Comparison of ENCODE assay signal across 14 cellular contexts in the genomic region with DNA sequence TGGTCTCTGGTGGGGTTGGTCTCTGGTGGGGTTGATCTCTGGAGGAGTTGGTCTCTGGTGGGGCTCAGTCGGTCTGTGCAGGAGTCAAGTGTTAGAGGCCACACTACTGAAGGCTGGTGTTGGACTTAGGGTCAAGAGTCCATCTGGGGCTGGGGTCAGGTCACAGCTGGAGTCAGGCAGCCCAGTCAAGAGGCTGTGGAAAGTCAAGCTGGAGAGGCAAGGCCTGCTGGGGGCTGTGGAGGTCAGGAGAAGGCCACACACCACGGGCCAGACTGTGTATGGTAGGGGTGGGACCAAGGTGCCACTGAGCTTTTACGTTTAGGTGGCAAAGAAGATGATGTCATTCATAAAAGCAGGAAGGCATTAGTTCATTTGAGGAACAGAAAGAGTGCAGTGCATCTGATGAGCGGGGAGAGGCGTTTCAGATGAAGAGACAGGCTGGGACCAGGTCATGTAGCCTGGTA. TPM values are rescaled to one million over a fixed set of nuclear protein-coding genes. Genes with fewer than 3 reads are reported as not detected.
DNase-seq lines count a peak whose midpoint lies in the region; ATAC-seq and TF ChIP-seq lines count a peak whose summit lies in the region.
"Had no signal": no experiment of that assay in that cellular context is flagged by ENCODE, and none has a peak within 500 bp of the region (broad histone marks: within the 10 kb centered on the region; RNA-seq: fewer than 3 reads in every experiment).

No MANE protein-coding gene starts in this region.

- no peaks in the 10 kb centered on the region for H3K79me1 ChIP-seq in trophoblast cell (ENCODE audit: low read length)

- no peak overlapping the region for H3K4ac ChIP-seq in trophoblast cell (ENCODE audit: low read depth, low read length)

- H4K8ac ChIP-seq in trophoblast cell (ENCODE audit: low read depth, low read length) = no peak overlapping the region

- H3K27ac Mint-ChIP-seq in stimulated activated effector memory CD8-positive, alpha-beta T cell treated with anti-CD3 and anti-CD28 coated beads, Interleukin-12 subunit alpha, Interleukin-12 subunit beta, amount 100 ng/mL, for 72 hours = peak overlapping the region; percentile 60
- no peak overlapping the region for H3K27ac Mint-ChIP-seq in immature natural killer cell

- H3K4me1 Mint-ChIP-seq in stimulated activated effector memory CD8-positive, alpha-beta T cell treated with anti-CD3 and anti-CD28 coated beads, Interleukin-12 subunit alpha, Interleukin-12 subunit beta, amount 100 ng/mL, for 72 hours = no peaks in the 10 kb centered on the region
- no peaks in the 10 kb centered on the region for H3K4me1 Mint-ChIP-seq in immature natural killer cell

- DNase-seq in NAMALWA (ENCODE audit: low spot score) = peak; percentile 61
- DNase-seq in stimulated activated effector memory CD8-positive, alpha-beta T cell treated with anti-CD3 and anti-CD28 coated beads, Interleukin-12 subunit alpha, Interleukin-12 subunit beta, amount 100 ng/mL, for 72 hours (ENCODE audit: low spot score in 2 of 2) = no peak
- no peak for DNase-seq in trophoblast cell
- no peak for DNase-seq in immature natural killer cell
- no peak for DNase-seq in colonic mucosa
- DNase-seq: activated CD4-positive, CD25-positive, alpha-beta regulatory T cell; activated T-cell treated with anti-CD3 and anti-CD28 coated beads, Interleukin-2, amount 50 U/mL, for 4 hours; mesendoderm; MM.1S; NCI-H345 had no signal

- no peak overlapping the region for H3K18ac ChIP-seq in trophoblast cell (ENCODE audit: low read length)

- H3K36me3 Mint-ChIP-seq in stimulated activated effector memory CD8-positive, alpha-beta T cell treated with anti-CD3 and anti-CD28 coated beads, Interleukin-12 subunit alpha, Interleukin-12 subunit beta, amount 100 ng/mL, for 72 hours = no peaks in the 10 kb centered on the region
- no peaks in the 10 kb centered on the region for H3K36me3 Mint-ChIP-seq in immature natural killer cell

- no peak overlapping the region for H2AFZ ChIP-seq in trophoblast cell (ENCODE audit: insufficient read depth, low read length, poor library complexity)

- no peak overlapping the region for H2BK120ac ChIP-seq in trophoblast cell (ENCODE audit: insufficient read depth, low read length, poor library complexity)

- H3K23ac ChIP-seq in trophoblast cell (ENCODE audit: low read length) = no peak overlapping the region

- H3K4me3 Mint-ChIP-seq in stimulated activated effector memory CD8-positive, alpha-beta T cell treated with anti-CD3 and anti-CD28 coated beads, Interleukin-12 subunit alpha, Interleukin-12 subunit beta, amount 100 ng/mL, for 72 hours = no peak overlapping the region
- H3K4me3 Mint-ChIP-seq in immature natural killer cell = no peak overlapping the region
- H3K4me3 Mint-ChIP-seq: activated T-cell treated with anti-CD3 and anti-CD28 coated beads, Interleukin-2, amount 50 U/mL, for 4 hours had no signal

- H3K27ac ChIP-seq in trophoblast cell (ENCODE audit: low read depth, low read length) = no peak overlapping the region
- no peak overlapping the region for H3K27ac ChIP-seq in colonic mucosa
- H3K27ac ChIP-seq: SJSA1 had no signal

- H3K36me3 ChIP-seq in trophoblast cell (ENCODE audit: control insufficient read depth in 1 of 2, insufficient read depth in 2 of 2, low read length in 2 of 2) (no peaks in the 10 kb centered on the region), colonic mucosa (no peaks in the 10 kb centered on the region)
- H3K36me3 ChIP-seq: SJSA1 had no signal

- H3K9ac ChIP-seq in trophoblast cell (ENCODE audit: low read length) = no peak overlapping the region
- no peak overlapping the region for H3K9ac ChIP-seq in colonic mucosa (ENCODE audit: low read depth in 2 of 2, low read length in 2 of 2)

- no peak for TF ChIP-seq CTCF in colonic mucosa (IDR thresholded peaks at IDR 0.05)

- intact Hi-C loops in colonic mucosa (cut with DNase I) = no loop called here

- H2AK5ac ChIP-seq in trophoblast cell (ENCODE audit: low read length) = no peak overlapping the region

- peaks cover 0 to 2% (median 2%) of the 10 kb centered on the region in 3 donors for H3K27me3 Mint-ChIP-seq in immature natural killer cell (ENCODE audit: low read depth in 3 of 3)

- H4K91ac ChIP-seq in trophoblast cell (ENCODE audit: low read depth, low read length) = no peak overlapping the region

- H3K4me1 ChIP-seq in trophoblast cell (ENCODE audit: control insufficient read depth in 1 of 2, insufficient read depth in 2 of 2, low read length in 2 of 2) (peaks cover 0 to 4% of the 10 kb centered on the region in 2 experiments), colonic mucosa (no peaks in the 10 kb centered on the region)

- no peak overlapping the region for H2BK5ac ChIP-seq in trophoblast cell (ENCODE audit: low read depth, low read length, poor library complexity)

- WGBS in trophoblast cell (ENCODE audit: extremely low coverage, insufficient coverage, insufficient read length) = no CpG with 5 or more reads among the region's 5 CpGs

- peak; percentile 79 for ATAC-seq in GM18867 (IDR thresholded peaks at IDR 0.05; ENCODE audit: unreplicated experiment)
- peak; percentile 70 for ATAC-seq in HG02588 (IDR thresholded peaks at IDR 0.05; ENCODE audit: unreplicated experiment)
- peak; percentile 18 for ATAC-seq in stimulated activated effector memory CD8-positive, alpha-beta T cell treated with anti-CD3 and anti-CD28 coated beads, Interleukin-12 subunit alpha, Interleukin-12 subunit beta, amount 100 ng/mL, for 72 hours
- no peak for ATAC-seq in GM19328 (IDR thresholded peaks at IDR 0.05; ENCODE audit: unreplicated experiment)
- ATAC-seq: activated T-cell treated with anti-CD3 and anti-CD28 coated beads, Interleukin-2, amount 50 U/mL, for 4 hours had no signal

- H3K4me2 ChIP-seq in trophoblast cell (ENCODE audit: low read length) = no peak overlapping the region

- H2BK12ac ChIP-seq in trophoblast cell (ENCODE audit: low read length) = no peak overlapping the region

- H3K4me3 ChIP-seq in trophoblast cell (ENCODE audit: low read depth, low read length) = no peak overlapping the region
- H3K4me3 ChIP-seq in colonic mucosa = no peak overlapping the region
- H3K4me3 ChIP-seq: SJSA1 had no signal

- H3K9me3 ChIP-seq in trophoblast cell (ENCODE audit: insufficient read depth, low read depth, low read length) = no peaks in the 10 kb centered on the region
- no peaks in the 10 kb centered on the region for H3K9me3 ChIP-seq in colonic mucosa
- H3K9me3 ChIP-seq: SJSA1 had no signal

- no peak overlapping the region for H3K14ac ChIP-seq in trophoblast cell (ENCODE audit: low read length)

- no peak overlapping the region for H4K12ac ChIP-seq in trophoblast cell (ENCODE audit: low read depth, low read length)

- no peaks in the 10 kb centered on the region for H3K9me3 Mint-ChIP-seq in stimulated activated effector memory CD8-positive, alpha-beta T cell treated with anti-CD3 and anti-CD28 coated beads, Interleukin-12 subunit alpha, Interleukin-12 subunit beta, amount 100 ng/mL, for 72 hours
- no peaks in the 10 kb centered on the region for H3K9me3 Mint-ChIP-seq in immature natural killer cell
- H3K9me3 Mint-ChIP-seq: activated T-cell treated with anti-CD3 and anti-CD28 coated beads, Interleukin-2, amount 50 U/mL, for 4 hours had no signal

- H3K27me3 ChIP-seq in trophoblast cell (ENCODE audit: insufficient read depth, low read length) (no peaks in the 10 kb centered on the region), colonic mucosa (no peaks in the 10 kb centered on the region)
- H3K27me3 ChIP-seq: SJSA1 had no signal

- H3K79me2 ChIP-seq in trophoblast cell (ENCODE audit: control insufficient read depth, insufficient read depth, low read length, poor library complexity) = no peaks in the 10 kb centered on the region

RNA-seq across cellular contexts. Expression of a gene that starts 16.7 kb away (rescaled TPM):
- 50.4 and 50.6 TPM in 2 replicates for polyA plus RNA-seq in trophoblast cell (2013)
- polyA plus RNA-seq in immature natural killer cell = 1,000 to 10,000 TPM in 2 of 3 donors, 100 to 1,000 TPM in 1; 982 to 1,268 (median 1,061) TPM
- 100 to 1,000 TPM; 200 to 485 TPM for total RNA-seq in colonic mucosa
- total RNA-seq: SJSA1 had no signal

RNA-seq across cellular contexts. Expression of a gene that starts 20.1 kb away (rescaled TPM):
- 2,982 and 3,060 TPM in 2 replicates for polyA plus RNA-seq in trophoblast cell (2013)
- polyA plus RNA-seq in immature natural killer cell = 1,000 to 10,000 TPM; 3,321 to 6,011 (median 3,509) TPM
- total RNA-seq in colonic mucosa = 1,000 to 10,000 TPM; 1,643 to 1,700 TPM
